In the genomic region with DNA sequence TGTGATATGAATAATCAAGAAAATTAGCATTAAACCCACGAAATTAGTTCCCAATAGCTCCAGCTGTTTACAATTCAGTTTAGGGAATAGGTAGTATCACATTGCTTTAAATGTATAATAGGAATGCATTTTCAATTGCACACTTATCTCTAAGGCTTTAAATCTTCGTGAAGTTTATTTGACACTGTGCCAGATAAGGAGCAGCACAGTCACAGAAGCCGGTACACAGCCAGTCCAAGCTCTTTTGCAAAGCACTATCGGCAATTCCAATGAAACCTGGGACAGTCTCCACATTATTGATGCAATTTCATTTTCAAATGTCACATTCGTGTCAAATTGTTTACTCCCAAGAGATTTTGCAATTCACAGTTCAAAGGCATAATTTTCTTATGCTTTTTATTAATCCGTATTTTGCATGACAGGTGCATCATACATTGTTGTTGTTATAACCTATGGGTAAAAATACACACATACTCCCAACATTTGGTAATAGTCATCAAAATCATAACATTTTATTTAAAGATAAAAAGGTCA, we compare ENCODE assay signal across 28 cellular contexts.
"Had no signal": no experiment of that assay in that cellular context is flagged by ENCODE, and none has a peak within 500 bp of the region (broad histone marks: within the 10 kb centered on the region; RNA-seq: fewer than 3 reads in every experiment).

No MANE protein-coding gene starts in this region.

- H3K36me3 ChIP-seq: colonic mucosa, esophagus muscularis mucosa, left ventricle myocardium inferior, neutrophil, ovary, prostate gland, spleen, upper lobe of right lung had no signal

- H3K4me3 ChIP-seq: colonic mucosa, dorsolateral prefrontal cortex, esophagus muscularis mucosa, left ventricle myocardium inferior, ovary, prostate gland, spleen, upper lobe of right lung had no signal

- ATAC-seq: activated CD4-positive, alpha-beta T cell treated with anti-CD3 and anti-CD28 coated beads for 36 hours; activated T-cell treated with anti-CD3 and anti-CD28 coated beads, Interleukin-2, amount 50 U/mL, for 4 hours; effector memory CD8-positive, alpha-beta T cell; natural killer cell treated with Interleukin-12 subunit alpha and Interleukin-12 subunit beta and Interleukin-15 and Interleukin-18, amount 100 ng/mL, for 72 hours; stimulated activated naive CD8-positive, alpha-beta T cell treated with anti-CD3 and anti-CD28 coated beads, Interleukin-15, Interleukin-2, amounts not matched to agents 100 U/mL and 50 U/mL, for 24 hours; upper lobe of right lung; WTC11 had no signal

- H3K9me3 ChIP-seq: colonic mucosa, esophagus muscularis mucosa, left ventricle myocardium inferior, neutrophil, ovary, prostate gland, spleen, upper lobe of right lung had no signal

- H3K27ac ChIP-seq: colonic mucosa, dorsolateral prefrontal cortex, esophagus muscularis mucosa, left ventricle myocardium inferior, neutrophil, ovary, prostate gland, spleen, upper lobe of right lung had no signal

- H3K27me3 ChIP-seq: colonic mucosa, esophagus muscularis mucosa, neutrophil, ovary, spleen, upper lobe of right lung had no signal

- FAIRE-seq: bronchial epithelial cell, endothelial cell of umbilical vein, frontal cortex had no signal

- H3K4me1 ChIP-seq: colonic mucosa, esophagus muscularis mucosa, left ventricle myocardium inferior, prostate gland, spleen, upper lobe of right lung had no signal

- DNase-seq: activated CD4-positive, alpha-beta T cell treated with anti-CD3 and anti-CD28 coated beads for 36 hours; activated CD4-positive, alpha-beta T cell treated with anti-CD3 and anti-CD28 coated beads, Interleukin-2, amount 50 U/mL, for 4 hours; activated CD8-positive, alpha-beta memory T cell treated with anti-CD3 and anti-CD28 coated beads for 24 hours; activated CD8-positive, alpha-beta memory T cell treated with anti-CD3 and anti-CD28 coated beads, Interleukin-2, amount 50 U/mL, for 4 hours; activated naive CD4-positive, alpha-beta T cell treated with Interleukin-2 at 50 U/mL for 16 hours; activated naive CD8-positive, alpha-beta T cell treated with anti-CD3 and anti-CD28 coated beads for 36 hours; activated T-cell treated with anti-CD3 and anti-CD28 coated beads, Interleukin-2, amount 50 U/mL, for 4 hours; amygdala; colonic mucosa; dorsolateral prefrontal cortex; effector memory CD8-positive, alpha-beta T cell; hypothalamus; left ventricle myocardium inferior; midbrain; ovary; spleen; stimulated activated CD4-positive, alpha-beta T cell treated with anti-CD3 and anti-CD28 coated beads, Interleukin-4, amount 100 ng/mL, for 24 hours; stimulated activated naive CD8-positive, alpha-beta T cell treated with anti-CD3 and anti-CD28 coated beads, Interleukin-15, Interleukin-2, amounts not matched to agents 100 U/mL and 50 U/mL, for 24 hours; T1000; upper lobe of right lung had no signal
